ENCODE assay signal across 15 cellular contexts in genomic region chr4:70895405-70895804, GRCh38. TPM values are rescaled to one million over a fixed set of nuclear protein-coding genes. Genes with fewer than 3 reads are reported as not detected.
A peak's percentile ranks its signal among the peaks of the same experiment; 100 is the strongest.
DNase-seq lines count a peak whose midpoint lies in the region; ATAC-seq and TF ChIP-seq lines count a peak whose summit lies in the region.
"Had no signal": no experiment of that assay in that cellular context is flagged by ENCODE, and none has a peak within 500 bp of the region (broad histone marks: within the 10 kb centered on the region; RNA-seq: fewer than 3 reads in every experiment).

No MANE protein-coding gene starts in this region.

- H3K4me2 ChIP-seq in BLaER1 treated with 17β-estradiol and CSF1 and Interleukin-3, amounts not matched to agents 10 nM and 100 nM = peak overlapping the region in 9 of 11 experiments; percentile 6 to 54 (median 36); a peak in 14 of 22 replicates

- no peaks in the 10 kb centered on the region for H3K9me3 ChIP-seq in BLaER1 treated with 17β-estradiol and CSF1 and Interleukin-3, amounts not matched to agents 10 nM and 100 nM (replicated peaks in 1 of 11)
- H3K9me3 ChIP-seq in mucosa of descending colon = no peaks in the 10 kb centered on the region
- H3K9me3 ChIP-seq: psoas muscle had no signal

- no peak overlapping the region for H3K9ac ChIP-seq in BLaER1 treated with 17β-estradiol and CSF1 and Interleukin-3, amounts not matched to agents 10 nM and 100 nM

- peaks cover 7 to 20% (median 14%) of the 10 kb centered on the region in 10 experiments; a peak in 18 of 20 replicates for H3K4me1 ChIP-seq in BLaER1 treated with 17β-estradiol and CSF1 and Interleukin-3, amounts not matched to agents 10 nM and 100 nM
- H3K4me1 ChIP-seq in mucosa of descending colon (ENCODE audit: low read depth) = no peaks in the 10 kb centered on the region

- 0 out of 22 replicates have a peak overlapping the region, but pooled peaks of 1 of the 11 experiments have one; percentile 3 for H3K27ac ChIP-seq in BLaER1 treated with 17β-estradiol and CSF1 and Interleukin-3, amounts not matched to agents 10 nM and 100 nM
- H3K27ac ChIP-seq in caudate nucleus (ENCODE audit: low read depth, low read length) = peak overlapping the region; percentile 74
- H3K27ac ChIP-seq: C4-2B, psoas muscle had no signal

- no peak overlapping the region for H3K4me3 ChIP-seq in BLaER1 treated with 17β-estradiol and CSF1 and Interleukin-3, amounts not matched to agents 10 nM and 100 nM
- H3K4me3 ChIP-seq in mucosa of descending colon = no peak overlapping the region
- H3K4me3 ChIP-seq: psoas muscle had no signal

- intact Hi-C loops in mucosa of descending colon (cut with DNase I, micrococcal nuclease) = no loop called here

- H3K27me3 ChIP-seq in BLaER1 treated with 17β-estradiol and CSF1 and Interleukin-3, amounts not matched to agents 10 nM and 100 nM = no peaks in the 10 kb centered on the region

- H4K20me1 ChIP-seq in BLaER1 treated with 17β-estradiol and CSF1 and Interleukin-3, amounts not matched to agents 10 nM and 100 nM = no peaks in the 10 kb centered on the region

- no peak for TF ChIP-seq CTCF in mucosa of descending colon (IDR thresholded peaks at IDR 0.05)

- DNase-seq in caudate nucleus (lab: John Stamatoyannopoulos, UW) = no peak
- no peak for DNase-seq in mucosa of descending colon
- no peak for DNase-seq in SIG-M5 treated with dmso at 0.1 percent for 504 hours (lab: John Stamatoyannopoulos, UW; ENCODE audit: unreplicated experiment)
- no peak for DNase-seq in HuH-7.5 (ENCODE audit: low spot score)
- DNase-seq: activated B cell treated with CpG ODN at 0.5 μM for 24 hours, activated gamma-delta T cell, GOT3, islet precursor cell, NCI-H1105 treated with DMSO at 0.1 percent for 48 hours, psoas muscle had no signal

- ATAC-seq in HG03175 (IDR thresholded peaks at IDR 0.05; ENCODE audit: unreplicated experiment) = peak; percentile 22
- peak; percentile 61 for ATAC-seq in mucosa of descending colon
- no peak for ATAC-seq in GM21381 (IDR thresholded peaks at IDR 0.05; ENCODE audit: unreplicated experiment)
- ATAC-seq in GM18519 (IDR thresholded peaks at IDR 0.05; ENCODE audit: low FRiP score, unreplicated experiment) = no peak

- H3K36me3 ChIP-seq in BLaER1 treated with 17β-estradiol and CSF1 and Interleukin-3, amounts not matched to agents 10 nM and 100 nM = no peaks in the 10 kb centered on the region
- no peaks in the 10 kb centered on the region for H3K36me3 ChIP-seq in mucosa of descending colon (ENCODE audit: low read depth)

RNA-seq across cellular contexts. Expression of gene MOB1B, which starts 6.8 kb away (rescaled TPM):
- 10 to 100 TPM; 12.2 to 22.3 (median 12.8) TPM for total RNA-seq in mucosa of descending colon

RNA-seq across cellular contexts. Expression of gene GRSF1, which starts 55.7 kb away (rescaled TPM):
- total RNA-seq in mucosa of descending colon = 10 to 100 TPM; 70.2 to 81.5 (median 70.6) TPM

Comparison
In these comparisons a context has a peak if more than half of its experiments do, and no peak if none do; other contexts are left out.
1. ATAC-seq: peak in HG03175 (single experiment) and mucosa of descending colon (single experiment); none in GM21381 (single experiment) and GM18519 (single experiment).